Comparison of ENCODE assay signal across 8 cellular contexts in the genomic region with DNA sequence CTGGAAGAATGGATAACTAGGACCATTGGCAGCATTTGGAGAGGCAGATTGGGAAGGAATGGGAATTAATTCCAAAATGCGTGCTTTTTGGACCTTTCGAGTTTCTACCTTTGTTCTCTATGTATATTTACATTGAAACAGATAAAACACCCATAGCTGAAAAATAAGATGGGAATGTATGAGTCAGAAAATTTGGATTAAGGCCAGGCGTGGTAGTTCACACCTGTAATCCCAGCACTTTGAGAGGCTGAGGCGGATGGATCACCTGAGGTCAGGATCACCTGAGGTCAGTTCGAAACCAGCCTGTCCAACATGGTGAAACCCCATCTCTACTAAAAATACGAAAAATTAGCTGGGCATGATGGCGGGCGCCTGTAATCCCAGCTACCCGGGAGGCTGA.
DNase-seq lines count a peak whose midpoint lies in the region; ATAC-seq and TF ChIP-seq lines count a peak whose summit lies in the region.
"Not testable (repeated sequence)": the region's sequence is repeated elsewhere in the genome, so short reads cannot be mapped to it uniquely, and the experiment has no call there.

No MANE protein-coding gene starts in this region.

- intact Hi-C loops in MCF 10A (cut with micrococcal nuclease) (loop anchor here (5.0 kb wide), 3 partner anchors 60 to 275 kb away; no protein-coding TSS in a partner anchor), left ventricle myocardium inferior (cut with micrococcal nuclease) (loop anchor here (5.0 kb wide), 1 partner anchor 240 kb away; no protein-coding TSS in a partner anchor), tibial artery (cut with DNase I; ENCODE audit: low total_unique reads) (loop anchor here (5.0 to 10.0 kb wide), 2 partner anchors 63 to 275 kb away; a partner anchor contains a TSS)

- H3K27ac Mint-ChIP-seq in CD4-positive, CD25-positive, alpha-beta regulatory T cell: peak overlapping the region in 1 of 3 donors; percentile 72
- H3K27ac Mint-ChIP-seq in H9 (peak overlapping the region in 2 of 3 experiments; percentile 42 to 50; a peak in 3 of 7 replicates), WTC11 (0 out of 2 replicates have a peak overlapping the region, but pooled peaks have one; percentile 56), MCF 10A (ENCODE audit: low read depth, unreplicated experiment) (peak overlapping the region; percentile 83)

- not testable (repeated sequence) for H3K79me2 ChIP-seq in H9 (ENCODE audit: insufficient read depth, low read length)

- ATAC-seq in CD4-positive, CD25-positive, alpha-beta regulatory T cell (ENCODE audit: low read depth in 2 of 2); WTC11: not testable (repeated sequence)

- not testable (repeated sequence) for H2AK5ac ChIP-seq in H9 (ENCODE audit: insufficient read length, low read length)

- not testable (repeated sequence) for H4K91ac ChIP-seq in H9 (ENCODE audit: insufficient read length, low read depth, low read length)

- TF ChIP-seq CTCF in H9 (conservative IDR thresholded peaks at IDR 0.05); WTC11 (IDR thresholded peaks at IDR 0.05); MCF 10A (IDR thresholded peaks at IDR 0.05; ENCODE audit: unreplicated experiment); epithelial cell of esophagus (IDR thresholded peaks at IDR 0.05; ENCODE audit: insufficient read depth, low read depth, low read length, missing control alignments); left ventricle myocardium inferior (IDR thresholded peaks at IDR 0.05; ENCODE audit: borderline replicate concordance); tibial artery (IDR thresholded peaks at IDR 0.05): not testable (repeated sequence)

- H3K9ac ChIP-seq in H9 (ENCODE audit: extremely low read depth, insufficient read length, low read length): not testable (repeated sequence)

- peaks cover 51 to 76% (median 62%) of the 10 kb centered on the region in 4 donors for H3K4me1 Mint-ChIP-seq in CD4-positive, CD25-positive, alpha-beta regulatory T cell
- H3K4me1 Mint-ChIP-seq in H9 (peaks cover 13 to 30% of the 10 kb centered on the region in 2 experiments), WTC11 (peaks cover 24% of the 10 kb centered on the region), MCF 10A (ENCODE audit: insufficient read depth, unreplicated experiment) (peaks cover 32% of the 10 kb centered on the region)

- H2BK20ac ChIP-seq in H9 (ENCODE audit: low read depth, low read length, poor library complexity, severe bottlenecking): not testable (repeated sequence)

- not testable (repeated sequence) for H3K9me3 ChIP-seq in CD4-positive, CD25-positive, alpha-beta regulatory T cell (ENCODE audit: control insufficient read depth in 2 of 2, low read length in 2 of 2); H9 (ENCODE audit: control insufficient read depth, low read depth, low read length); left ventricle myocardium inferior (replicated peaks); tibial artery

- H3K18ac ChIP-seq in H9 (ENCODE audit: insufficient read length, low read depth, low read length): not testable (repeated sequence)

- BruUV-seq in MCF 10A (replicated peaks; lab: Mats Ljungman, UMichigan): not testable (repeated sequence)

- H3K36me3 Mint-ChIP-seq in CD4-positive, CD25-positive, alpha-beta regulatory T cell: not testable (repeated sequence)
- H3K36me3 Mint-ChIP-seq in H9 (ENCODE audit: insufficient read depth in 1 of 3, low read depth in 3 of 3): peaks cover 27 to 48% (median 36%) of the 10 kb centered on the region in 3 experiments
- peaks cover 27% of the 10 kb centered on the region for H3K36me3 Mint-ChIP-seq in WTC11
- peaks cover 35% of the 10 kb centered on the region for H3K36me3 Mint-ChIP-seq in MCF 10A (ENCODE audit: insufficient read depth, unreplicated experiment)

- H3K27me3 Mint-ChIP-seq in CD4-positive, CD25-positive, alpha-beta regulatory T cell; H9 (ENCODE audit: low read depth); WTC11 (ENCODE audit: low read depth); MCF 10A (ENCODE audit: insufficient read depth, unreplicated experiment): not testable (repeated sequence)

- not testable (repeated sequence) for H3K27me3 ChIP-seq in CD4-positive, CD25-positive, alpha-beta regulatory T cell (ENCODE audit: control insufficient read depth, insufficient read depth, low read length); H9 (ENCODE audit: insufficient read depth, low read length); left ventricle myocardium inferior (ENCODE audit: low read depth); tibial artery

- not testable (repeated sequence) for H2BK12ac ChIP-seq in H9 (ENCODE audit: insufficient read length, low read depth, low read length)

- not testable (repeated sequence) for H3K4me3 Mint-ChIP-seq in CD4-positive, CD25-positive, alpha-beta regulatory T cell; H9; WTC11
- peak overlapping the region; percentile 17 for H3K4me3 Mint-ChIP-seq in MCF 10A (ENCODE audit: unreplicated experiment)

- not testable (repeated sequence) for H3K14ac ChIP-seq in H9 (ENCODE audit: insufficient read depth, low read length)

- not testable (repeated sequence) for H2BK120ac ChIP-seq in H9 (ENCODE audit: low read depth, low read length, poor library complexity, severe bottlenecking)

- CTCF ChIA-PET in WTC11 (lab: Charles Lee): interaction anchor here (0.7 to 3.2 kb wide), 7 partner anchors 56 to 247 kb away, joined by 3 to 16 read pairs (median 7); a partner anchor contains a TSS
- CTCF ChIA-PET in MCF 10A (lab: Yijun Ruan, JAX): interaction anchor here (0.6 to 5.8 kb wide), 29 partner anchors 10 to 499 kb away, joined by 3 to 74 read pairs (median 3); a partner anchor contains a TSS

- H3K4me1 ChIP-seq in CD4-positive, CD25-positive, alpha-beta regulatory T cell (ENCODE audit: control insufficient read depth, insufficient read depth, low read length, poor library complexity, severe bottlenecking): peaks cover 30% of the 10 kb centered on the region
- H3K4me1 ChIP-seq in H9 (ENCODE audit: insufficient read depth, low read length): not testable (repeated sequence)
- H3K4me1 ChIP-seq in left ventricle myocardium inferior (peaks cover 72% of the 10 kb centered on the region), tibial artery (peaks cover 0 to 36% (median 16%) of the 10 kb centered on the region in 4 donors)

- not testable (repeated sequence) for H3K79me1 ChIP-seq in H9 (ENCODE audit: insufficient read depth, low read depth, low read length, poor library complexity, severe bottlenecking)

- not testable (repeated sequence) for H3K23me2 ChIP-seq in H9 (ENCODE audit: insufficient read length, low read depth, low read length, poor library complexity, severe bottlenecking)

- not testable (repeated sequence) for H3K9me3 Mint-ChIP-seq in CD4-positive, CD25-positive, alpha-beta regulatory T cell; H9; WTC11; MCF 10A (ENCODE audit: unreplicated experiment)

- not testable (repeated sequence) for H3K4ac ChIP-seq in H9 (ENCODE audit: low read depth, low read length)

- H4K8ac ChIP-seq in H9 (replicated peaks; ENCODE audit: insufficient read length, low read depth, low read length): not testable (repeated sequence)

- POLR2A ChIA-PET in WTC11 (lab: Charles Lee): not testable (repeated sequence)
- POLR2A ChIA-PET in MCF 10A (lab: Yijun Ruan, JAX): interaction anchor here (0.7 to 6.2 kb wide), 19 partner anchors 9 to 276 kb away, joined by 3 to 86 read pairs (median 10); a partner anchor contains a TSS

- not testable (repeated sequence) for H3K23ac ChIP-seq in H9 (ENCODE audit: insufficient read length, low read depth, low read length)

- not testable (repeated sequence) for H4K20me1 ChIP-seq in H9 (ENCODE audit: control insufficient read depth, insufficient read depth, insufficient read length)

- not testable (repeated sequence) for H3K4me2 ChIP-seq in H9 (ENCODE audit: insufficient read depth, insufficient read length, low read length)

- not testable (repeated sequence) for H2AFZ ChIP-seq in H9 (ENCODE audit: low read length)

- not testable (repeated sequence) for DNase-seq in CD4-positive, CD25-positive, alpha-beta regulatory T cell; H9; WTC11 (ENCODE audit: low spot score); left ventricle myocardium inferior; tibial artery
- peak; percentile 25 for DNase-seq in NCI-H69 (lab: John Stamatoyannopoulos, UW)
- peak; percentile 80 for DNase-seq in MCF 10A (ENCODE audit: unreplicated experiment)
- DNase-seq in epithelial cell of esophagus (ENCODE audit: low read depth): peak; percentile 88

- peak overlapping the region; percentile 34 for H3K27ac ChIP-seq in CD4-positive, CD25-positive, alpha-beta regulatory T cell (ENCODE audit: insufficient read depth, low read length, poor library complexity, severe bottlenecking)
- H3K27ac ChIP-seq in H9 (ENCODE audit: insufficient read length, low read depth, low read length): not testable (repeated sequence)
- H3K27ac ChIP-seq in left ventricle myocardium inferior (replicated peaks): peak overlapping the region; percentile 42
- peak overlapping the region; percentile 21 to 53 for H3K27ac ChIP-seq in tibial artery

- not testable (repeated sequence) for H2BK5ac ChIP-seq in H9 (ENCODE audit: insufficient read length, low read length)

- not testable (repeated sequence) for H2BK15ac ChIP-seq in H9 (ENCODE audit: low read depth, low read length)

- no CpG with 5 or more reads among the region's 9 CpGs for WGBS in H9 (ENCODE audit: extremely low coverage, insufficient read length, low lambda C conversion rate)

- not testable (repeated sequence) for H3T11ph ChIP-seq in H9 (ENCODE audit: low read length)

- not testable (repeated sequence) for H3K4me3 ChIP-seq in CD4-positive, CD25-positive, alpha-beta regulatory T cell (ENCODE audit: low read depth, low read length); epithelial cell of esophagus (ENCODE audit: low read length); left ventricle myocardium inferior; tibial artery

- H4K5ac ChIP-seq in H9 (ENCODE audit: insufficient read length, low read depth, low read length): not testable (repeated sequence)

- peaks cover 24% of the 10 kb centered on the region for H3K36me3 ChIP-seq in CD4-positive, CD25-positive, alpha-beta regulatory T cell (ENCODE audit: control insufficient read depth, insufficient read depth, low read length)
- H3K36me3 ChIP-seq in left ventricle myocardium inferior: peaks cover 16% of the 10 kb centered on the region
- not testable (repeated sequence) for H3K36me3 ChIP-seq in tibial artery

- not testable (repeated sequence) for H3K56ac ChIP-seq in H9 (ENCODE audit: insufficient read length, low read depth, low read length)
